Comparison of ENCODE assay signal across 8 cellular contexts in genomic region chr16:88633684-88634140, GRCh38. TPM values are rescaled to one million over a fixed set of nuclear protein-coding genes. Genes with fewer than 3 reads are reported as not detected.
DNase-seq lines count a peak whose midpoint lies in the region; ATAC-seq, FAIRE-seq and TF ChIP-seq lines count a peak whose summit lies in the region.

No MANE protein-coding gene starts in this region.

- TF ChIP-seq CTCF in GM13976 (IDR thresholded peaks at IDR 0.05; ENCODE audit: borderline replicate concordance, control extremely low read depth, extremely low read depth, insufficient read depth, missing control alignments) (peak; percentile 60), choroid plexus epithelial cell (conservative IDR thresholded peaks at IDR 0.05; ENCODE audit: low read depth, low read length) (peak; percentile 57), mesothelial cell of epicardium (IDR thresholded peaks at IDR 0.05; ENCODE audit: unreplicated experiment) (no peak)

- peaks cover 37% of the 10 kb centered on the region for H3K27me3 Mint-ChIP-seq in mesothelial cell of epicardium (ENCODE audit: low read depth)

- no peaks in the 10 kb centered on the region for H3K9me3 Mint-ChIP-seq in mesothelial cell of epicardium

- DNase-seq in 8988T (peak; percentile 99), GM13976 (ENCODE audit: low spot score) (peak; percentile 89), T-helper 2 cell (peak; percentile 16 to 89 (median 41)), choroid plexus epithelial cell (ENCODE audit: low read depth) (peak; percentile 44), mesothelial cell of epicardium (ENCODE audit: low spot score in 2 of 2, unreplicated experiment in 2 of 2) (no peak), urothelium cell line (ENCODE audit: low spot score) (peak; percentile 25), NCI-H2029 treated with DMSO at 0.1 percent for 48 hours (lab: John Stamatoyannopoulos, UW) (no peak)

- H3K36me3 Mint-ChIP-seq in mesothelial cell of epicardium: peaks cover 5% of the 10 kb centered on the region

- peak overlapping the region; percentile 26 for H3K4me3 Mint-ChIP-seq in mesothelial cell of epicardium

- peaks cover 3% of the 10 kb centered on the region for H3K4me1 Mint-ChIP-seq in mesothelial cell of epicardium

- ATAC-seq in HG02981 (IDR thresholded peaks at IDR 0.05; ENCODE audit: unreplicated experiment): peak; percentile 34

- in situ Hi-C loops in GM13976 (cut with MboI; ENCODE audit: low sequenced_read_pairs, unreplicated experiment): no loop called here

- no peak overlapping the region for H3K27ac Mint-ChIP-seq in mesothelial cell of epicardium

- FAIRE-seq in urothelium cell line (lab: Jason Lieb, UNC): no peak

- H3K4me3 ChIP-seq in choroid plexus epithelial cell (ENCODE audit: low read depth, low read length): peak overlapping the region; percentile 56

RNA-seq across cellular contexts. Expression of gene IL17C, which starts 4.7 kb away (rescaled TPM):
- total RNA-seq in mesothelial cell of epicardium: 0.23 TPM in 1 of 3 replicates, not detected in the others

RNA-seq across cellular contexts. Expression of gene CYBA, which starts 17.1 kb away (rescaled TPM):
- 116 to 127 TPM (median 121 TPM) in 3 replicates for total RNA-seq in mesothelial cell of epicardium

RNA-seq across cellular contexts. Expression of gene MVD, which starts 29.2 kb away (rescaled TPM):
- 59.5 to 67.2 TPM (median 64.0 TPM) in 3 replicates for total RNA-seq in mesothelial cell of epicardium

RNA-seq across cellular contexts. Expression of gene SNAI3, which starts 52.6 kb away (rescaled TPM):
- total RNA-seq in mesothelial cell of epicardium: 0.29 to 0.69 TPM (median 0.43 TPM) in 3 replicates

Comparison
In these comparisons a context has a peak if more than half of its experiments do, and no peak if none do; other contexts are left out.
1. DNase-seq: peak in 8988T (single experiment), GM13976 (single experiment), T-helper 2 cell (5 of 5), choroid plexus epithelial cell (single experiment) and urothelium cell line (single experiment); none in mesothelial cell of epicardium (0 of 2) and NCI-H2029 treated with DMSO at 0.1 percent for 48 hours (single experiment).